ENCODE assay signal across 11 cellular contexts in the genomic region with DNA sequence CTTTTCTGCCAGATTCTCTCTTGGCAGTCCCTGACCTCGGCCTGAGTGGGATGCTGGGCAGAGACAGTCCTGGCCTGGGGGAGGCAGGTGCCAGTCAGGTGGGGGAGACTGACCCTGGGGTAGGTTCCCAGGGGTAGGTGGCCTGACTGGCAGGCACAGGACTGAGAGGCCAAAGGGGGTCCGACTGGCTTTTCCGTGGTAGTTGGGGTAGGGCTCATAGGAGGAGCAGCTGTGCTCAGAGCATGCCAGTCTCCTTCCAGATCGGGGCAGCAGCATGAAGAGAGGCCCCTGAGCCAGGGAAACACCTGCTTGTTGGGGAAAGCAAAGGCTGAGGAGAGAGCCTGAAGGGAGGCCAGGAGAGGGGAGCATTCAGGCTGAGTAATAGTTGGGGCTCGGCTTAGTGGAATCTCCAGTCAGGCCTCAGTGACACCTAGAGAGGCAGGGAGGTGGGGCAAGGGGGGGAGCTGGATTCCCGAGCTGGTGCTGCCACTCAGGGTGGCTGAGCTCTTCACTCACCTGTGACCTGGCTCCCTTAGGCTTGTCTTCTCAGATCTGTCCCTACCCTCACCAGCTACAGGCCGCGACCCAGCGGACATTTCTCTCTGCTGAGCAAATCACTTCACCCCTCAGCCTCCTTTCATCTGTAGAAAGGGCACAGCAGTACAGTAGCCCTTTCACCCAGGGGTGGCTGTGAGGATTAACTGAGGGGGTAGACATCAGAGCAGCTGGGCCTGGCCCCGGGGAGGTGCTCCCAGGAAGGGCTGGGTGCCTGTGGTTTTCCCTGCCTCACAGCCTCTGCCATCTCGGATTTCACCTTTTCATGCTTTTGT. TPM values are rescaled to one million over a fixed set of nuclear protein-coding genes. Genes with fewer than 3 reads are reported as not detected.
DNase-seq lines count a peak whose midpoint lies in the region; ATAC-seq and TF ChIP-seq lines count a peak whose summit lies in the region.
"Had no signal": no experiment of that assay in that cellular context is flagged by ENCODE, and none has a peak within 500 bp of the region (broad histone marks: within the 10 kb centered on the region; RNA-seq: fewer than 3 reads in every experiment).

No MANE protein-coding gene starts in this region.

- peaks cover 36% of the 10 kb centered on the region for H3K4me1 Mint-ChIP-seq in nephron progenitor cell

- H3K9ac ChIP-seq in DND-41 (ENCODE audit: low read depth, low read length) = no peak overlapping the region
- H3K9ac ChIP-seq in HUES48 (ENCODE audit: low read depth, low read length) = 0 out of 2 replicates have a peak overlapping the region, but pooled peaks have one; percentile 1

- H3K79me2 ChIP-seq in DND-41 (ENCODE audit: insufficient read depth, low read length) = peaks cover 30% of the 10 kb centered on the region

- H3K27ac ChIP-seq in DND-41 (ENCODE audit: low read length) (no peak overlapping the region), HUES48 (ENCODE audit: low read depth, low read length) (peak overlapping the region; percentile 74), gastrocnemius medialis (no peak overlapping the region), brain microvascular endothelial cell (no peak overlapping the region)
- H3K27ac ChIP-seq: gastroesophageal sphincter had no signal

- no peak for DNase-seq in DND-41
- DNase-seq in astrocyte of the cerebellum (ENCODE audit: low read depth) = peak; percentile 12
- peak; percentile 50 for DNase-seq in nephron progenitor cell
- DNase-seq in putamen (ENCODE audit: low spot score) = no peak
- no peak for DNase-seq in hippocampal formation (lab: John Stamatoyannopoulos, UW)
- no peak for DNase-seq in gastrocnemius medialis
- no peak for DNase-seq in brain microvascular endothelial cell
- DNase-seq: activated naive CD4-positive, alpha-beta T cell; Karpas-422 had no signal

- H3K36me3 Mint-ChIP-seq in nephron progenitor cell (ENCODE audit: low read depth) = peaks cover 34% of the 10 kb centered on the region

- H3K27me3 ChIP-seq in DND-41 (ENCODE audit: insufficient read depth, low read length, poor library complexity) = no peaks in the 10 kb centered on the region
- no peaks in the 10 kb centered on the region for H3K27me3 ChIP-seq in HUES48 (ENCODE audit: control insufficient read depth, insufficient read depth, low read length)
- H3K27me3 ChIP-seq in gastrocnemius medialis = no peaks in the 10 kb centered on the region
- H3K27me3 ChIP-seq in brain microvascular endothelial cell (replicated peaks) = no peaks in the 10 kb centered on the region
- H3K27me3 ChIP-seq: gastroesophageal sphincter had no signal

- H3K36me3 ChIP-seq in DND-41 (ENCODE audit: insufficient read depth, low read length) (peaks cover 95% of the 10 kb centered on the region), HUES48 (ENCODE audit: control insufficient read depth, insufficient read depth, low read length) (peaks cover 73% of the 10 kb centered on the region), gastrocnemius medialis (peaks cover 0 to 21% of the 10 kb centered on the region in 2 donors), brain microvascular endothelial cell (replicated peaks) (no peaks in the 10 kb centered on the region)

- ATAC-seq in DND-41 (ENCODE audit: insufficient read depth, low read depth) (peak; percentile 27; the same call in 1 of the 3 replicates), gastrocnemius medialis (no peak)
- ATAC-seq: gastroesophageal sphincter had no signal

- intact Hi-C loops in gastrocnemius medialis (cut with DNase I; ENCODE audit: low total_unique reads) = loop anchor here (10.0 kb wide), 1 partner anchor 699 kb away; no protein-coding TSS in a partner anchor

- no peaks in the 10 kb centered on the region for H3K27me3 Mint-ChIP-seq in nephron progenitor cell (ENCODE audit: low read depth, poor library complexity)

- H3K9me3 ChIP-seq in DND-41 (ENCODE audit: insufficient read depth, low read length, severe bottlenecking) (no peaks in the 10 kb centered on the region), HUES48 (ENCODE audit: control insufficient read depth, insufficient read depth, low read length) (no peaks in the 10 kb centered on the region), gastrocnemius medialis (no peaks in the 10 kb centered on the region)
- H3K9me3 ChIP-seq: gastroesophageal sphincter had no signal

- peaks cover 62% of the 10 kb centered on the region for H4K20me1 ChIP-seq in DND-41 (ENCODE audit: insufficient read depth, low read length)

- H3K4me1 ChIP-seq in DND-41 (ENCODE audit: insufficient read depth, low read length) = no peaks in the 10 kb centered on the region
- H3K4me1 ChIP-seq in HUES48 (ENCODE audit: control insufficient read depth, insufficient read depth, low read length) = peaks cover 23% of the 10 kb centered on the region
- H3K4me1 ChIP-seq in gastrocnemius medialis = peaks cover 4 to 7% of the 10 kb centered on the region in 2 donors

- peak overlapping the region; percentile 58 for H3K4me3 Mint-ChIP-seq in nephron progenitor cell

- no peak overlapping the region for H3K4me3 ChIP-seq in DND-41 (ENCODE audit: low read depth in 1 of 2, low read length in 2 of 2)
- no peak overlapping the region for H3K4me3 ChIP-seq in HUES48 (ENCODE audit: low read depth, low read length)
- H3K4me3 ChIP-seq in astrocyte of the cerebellum (ENCODE audit: low read depth, low read length) = no peak overlapping the region
- H3K4me3 ChIP-seq in gastrocnemius medialis = no peak overlapping the region
- no peak overlapping the region for H3K4me3 ChIP-seq in brain microvascular endothelial cell (ENCODE audit: low read depth, low read length)
- H3K4me3 ChIP-seq: gastroesophageal sphincter had no signal

- peak overlapping the region; percentile 99 for H3K27ac Mint-ChIP-seq in nephron progenitor cell

- no peak overlapping the region for H2AFZ ChIP-seq in DND-41 (ENCODE audit: low read depth, low read length)

- no peak overlapping the region for H3K4me2 ChIP-seq in DND-41 (ENCODE audit: insufficient read depth, low read length)

- H3K9me3 Mint-ChIP-seq in nephron progenitor cell = no peaks in the 10 kb centered on the region

- no peak for TF ChIP-seq POLR2A in gastrocnemius medialis (IDR thresholded peaks at IDR 0.05)

- no peak for TF ChIP-seq CTCF in DND-41 (IDR thresholded peaks at IDR 0.05; ENCODE audit: borderline replicate concordance, extremely low read depth, low read length, poor library complexity, severe bottlenecking)
- TF ChIP-seq CTCF in astrocyte of the cerebellum (IDR thresholded peaks at IDR 0.05; ENCODE audit: low read depth, low read length, missing control alignments) = no peak
- TF ChIP-seq CTCF in nephron progenitor cell (IDR thresholded peaks at IDR 0.05) = no peak
- no peak for TF ChIP-seq CTCF in gastrocnemius medialis (IDR thresholded peaks at IDR 0.05 in 4 of 5, conservative IDR thresholded peaks at IDR 0.05 in 1 of 5)
- no peak for TF ChIP-seq CTCF in brain microvascular endothelial cell (IDR thresholded peaks at IDR 0.05; ENCODE audit: low read depth, low read length, missing control alignments)

- in situ Hi-C loops in astrocyte of the cerebellum (cut with HindIII; ENCODE audit: low sequenced_read_pairs) = loop anchor here (25.0 kb wide), 1 partner anchor 161 kb away; no protein-coding TSS in a partner anchor
- in situ Hi-C loops in gastrocnemius medialis (cut with MboI; ENCODE audit: low sequenced_read_pairs in 4 of 4) = loop anchor here in 2 of 4 donors (25.0 kb wide), 2 partner anchors 511 to 686 kb away; no protein-coding TSS in a partner anchor
- in situ Hi-C loops in brain microvascular endothelial cell (cut with HindIII; ENCODE audit: low pct_ligation_motif_present, low sequenced_read_pairs) = loop anchor here (25.0 kb wide), 1 partner anchor 161 kb away; no protein-coding TSS in a partner anchor

RNA-seq across cellular contexts. Expression of gene MCM5, which starts 26.2 kb away (rescaled TPM):
- 10 to 100 TPM in 3 of 4 donors, 1 to 10 TPM in 1; 7.1 to 19.3 (median 14.9) TPM for total RNA-seq in gastrocnemius medialis

RNA-seq across cellular contexts. Expression of gene HMOX1, which starts 45.3 kb away (rescaled TPM):
- total RNA-seq in gastrocnemius medialis = 100 to 1,000 TPM in 1 of 4 donors, 10 to 100 TPM in 3; 11.4 to 131 (median 22.2) TPM

Comparison
In these comparisons a context has a peak if more than half of its experiments do, and no peak if none do; other contexts are left out.
1. DNase-seq: peak in astrocyte of the cerebellum (single experiment) and nephron progenitor cell (single experiment); none in DND-41 (single experiment), putamen (single experiment), hippocampal formation (0 of 2), gastrocnemius medialis (0 of 2) and brain microvascular endothelial cell (single experiment).